In genomic region chr1:171606402-171606941, GRCh38 we compare ENCODE assay signal across 1 cellular context.
A peak's percentile ranks its signal among the peaks of the same experiment; 100 is the strongest.
TF ChIP-seq lines count a peak whose summit lies in the region.

No MANE protein-coding gene starts in this region.

TF ChIP-seq in GM12878, 131 proteins besides CTCF, POLR2A, EP300 and RAD21 (continued from another document and continues in another):
- TF ChIP-seq ZBTB40 (IDR thresholded peaks at IDR 0.05; ENCODE audit: borderline replicate concordance), result no peak
- no peak for TF ChIP-seq MEF2B (IDR thresholded peaks at IDR 0.05; ENCODE audit: partially characterized antibody, poor library complexity, severe bottlenecking)
- no peak for TF ChIP-seq PRDM15 (CRISPR knock-in tag; IDR thresholded peaks at IDR 0.05)
- 0 out of 2 replicates have a peak, but pooled peaks have one; percentile 16 for TF ChIP-seq BCL11A (IDR thresholded peaks at IDR 0.05; ENCODE audit: low read depth, low read length)
- TF ChIP-seq IKZF1 (conservative IDR thresholded peaks at IDR 0.05), result peak; percentile 57
- no peak for TF ChIP-seq SP1 (IDR thresholded peaks at IDR 0.05; ENCODE audit: low read depth, low read length)
- TF ChIP-seq NBN (IDR thresholded peaks at IDR 0.05), result peak; percentile 72; the same call in 1 of the 2 replicates
- TF ChIP-seq HCFC1 (IDR thresholded peaks at IDR 0.05; ENCODE audit: low read length), result no peak
- TF ChIP-seq PAX8 (IDR thresholded peaks at IDR 0.05), result no peak
- peak; percentile 90 for TF ChIP-seq PKNOX1 (IDR thresholded peaks at IDR 0.05)
- TF ChIP-seq JUND (IDR thresholded peaks at IDR 0.05; ENCODE audit: low read depth, low read length), result no peak
- TF ChIP-seq BHLHE40 (IDR thresholded peaks at IDR 0.05; ENCODE audit: borderline replicate concordance in 1 of 2, low read depth in 2 of 2, low read length in 1 of 2), result peak in 1 of 2 experiments; percentile 18; a peak in 1 of 4 replicates
- no peak for TF ChIP-seq ELK1 (IDR thresholded peaks at IDR 0.05; ENCODE audit: low read depth, low read length)
- TF ChIP-seq CEBPB (IDR thresholded peaks at IDR 0.05; ENCODE audit: borderline replicate concordance in 1 of 2, low read depth in 2 of 2, low read length in 2 of 2), result peak in 1 of 2 experiments; percentile 59; a peak in 2 of 4 replicates
- TF ChIP-seq BACH1 (IDR thresholded peaks at IDR 0.05; ENCODE audit: borderline replicate concordance), result peak; percentile 31; the same call in 1 of the 2 replicates
- no peak for TF ChIP-seq SKIL (IDR thresholded peaks at IDR 0.05; ENCODE audit: low read depth, poor library complexity, severe bottlenecking)
- TF ChIP-seq GATAD2B (conservative IDR thresholded peaks at IDR 0.05; ENCODE audit: low read depth), result 0 out of 2 replicates have a peak, but pooled peaks have one; percentile 23
- no peak for TF ChIP-seq ESRRA (IDR thresholded peaks at IDR 0.05; ENCODE audit: low read length)
- TF ChIP-seq SUPT20H (IDR thresholded peaks at IDR 0.05; ENCODE audit: borderline replicate concordance, control insufficient read depth, low read depth, low read length), result no peak
- TF ChIP-seq ZNF687 (IDR thresholded peaks at IDR 0.05), result peak; percentile 91
- TF ChIP-seq E2F8 (IDR thresholded peaks at IDR 0.05; ENCODE audit: low read depth, partially characterized antibody), result no peak
- TF ChIP-seq ZBTB11 (CRISPR knock-in tag; IDR thresholded peaks at IDR 0.05), result no peak
- no peak for TF ChIP-seq SMAD1 (IDR thresholded peaks at IDR 0.05; ENCODE audit: low read depth, partially characterized antibody)
- peak; percentile 59; the same call in 1 of the 2 replicates for TF ChIP-seq RAD51 (IDR thresholded peaks at IDR 0.05)
- TF ChIP-seq ZNF384 (IDR thresholded peaks at IDR 0.05; ENCODE audit: borderline replicate concordance, low read depth, low read length), result no peak
- no peak for TF ChIP-seq LARP7 (IDR thresholded peaks at IDR 0.05)
